ENCODE assay signal across 8 cellular contexts in the genomic region with DNA sequence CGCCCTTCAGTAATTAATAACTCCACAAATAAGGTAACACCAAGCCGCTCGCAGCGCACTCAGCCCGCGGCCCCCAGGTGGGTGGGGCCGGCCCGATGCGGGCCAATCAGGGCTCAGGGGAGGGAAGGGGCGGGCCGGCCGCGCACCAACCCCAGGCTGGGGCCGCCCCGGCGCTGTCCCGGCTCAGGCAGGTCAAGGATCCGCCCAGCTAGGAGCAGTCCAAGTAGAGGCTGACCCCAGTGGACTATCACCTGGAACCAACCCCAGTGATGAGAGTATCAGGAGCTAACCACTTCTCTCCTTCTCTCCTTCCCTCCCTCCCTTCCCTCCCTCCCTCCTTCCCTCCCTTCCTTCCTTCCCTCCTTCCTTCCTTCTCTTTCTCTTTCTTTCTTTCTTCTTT.
DNase-seq lines count a peak whose midpoint lies in the region; ATAC-seq and TF ChIP-seq lines count a peak whose summit lies in the region.

No MANE protein-coding gene starts in this region.

- DNase-seq in Karpas-422 (peak; percentile 74), dermis blood vessel endothelial cell (peak; percentile 48), midbrain (lab: John Stamatoyannopoulos, UW) (peak; percentile 41), vagina (ENCODE audit: extremely low spot score in 2 of 2) (no peak), DMS153 treated with DMSO at 0.1 percent for 48 hours (lab: John Stamatoyannopoulos, UW; ENCODE audit: unreplicated experiment) (no peak)

- H3K4me2 ChIP-seq in Karpas-422 (ENCODE audit: low read depth, low read length, poor library complexity, severe bottlenecking) = peak overlapping the region; percentile 17

- H3K36me3 ChIP-seq in Karpas-422 (ENCODE audit: insufficient read depth, low read length) (no peaks in the 10 kb centered on the region), vagina (no peaks in the 10 kb centered on the region)

- H2AFZ ChIP-seq in Karpas-422 (ENCODE audit: low read length) = no peak overlapping the region

- H3K9me3 ChIP-seq in Karpas-422 (ENCODE audit: low read length) (no peaks in the 10 kb centered on the region), vagina (no peaks in the 10 kb centered on the region)

- intact Hi-C loops in vagina (cut with DNase I) = no loop called here

- no peak overlapping the region for H3K4me3 ChIP-seq in Karpas-422 (ENCODE audit: low read length)
- H3K4me3 ChIP-seq in vagina = peak overlapping the region; percentile 32 to 39

- no peaks in the 10 kb centered on the region for H4K20me1 ChIP-seq in Karpas-422 (ENCODE audit: insufficient read depth, low read depth, low read length)

- TF ChIP-seq CTCF in vagina (IDR thresholded peaks at IDR 0.05) = no peak

- no peak overlapping the region for H3K27ac ChIP-seq in Karpas-422 (ENCODE audit: low read length)
- H3K27ac ChIP-seq in vagina = peak overlapping the region; percentile 54

- TF ChIP-seq POLR2A in vagina (IDR thresholded peaks at IDR 0.05) = no peak

- H3K4me1 ChIP-seq in Karpas-422 (ENCODE audit: low read length) (peaks cover 20% of the 10 kb centered on the region), vagina (peaks cover 8% of the 10 kb centered on the region)

- peak; percentile 66 for ATAC-seq in GM19023 (IDR thresholded peaks at IDR 0.05; ENCODE audit: unreplicated experiment)
- no peak for ATAC-seq in GM21423 (IDR thresholded peaks at IDR 0.05; ENCODE audit: unreplicated experiment)
- ATAC-seq in HG03039 (IDR thresholded peaks at IDR 0.05; ENCODE audit: unreplicated experiment) = no peak

- no peaks in the 10 kb centered on the region for H3K79me2 ChIP-seq in Karpas-422 (ENCODE audit: low read length)

- no peaks in the 10 kb centered on the region for H3K9me2 ChIP-seq in Karpas-422 (replicated peaks; ENCODE audit: insufficient read depth, low read length)

- H3K27me3 ChIP-seq in Karpas-422 (ENCODE audit: low read length) (no peaks in the 10 kb centered on the region), vagina (no peaks in the 10 kb centered on the region)

- H3K9ac ChIP-seq in Karpas-422 (ENCODE audit: low read length) = no peak overlapping the region

Comparison
In these comparisons a context has a peak if more than half of its experiments do, and no peak if none do; other contexts are left out.
1. DNase-seq: peak in Karpas-422 (single experiment), dermis blood vessel endothelial cell (single experiment) and midbrain (single experiment); none in vagina (0 of 2) and DMS153 treated with DMSO at 0.1 percent for 48 hours (single experiment).